Comparison of ENCODE assay signal across 8 cellular contexts in genomic region chr6:52984247-52984646, GRCh38. TPM values are rescaled to one million over a fixed set of nuclear protein-coding genes. Genes with fewer than 3 reads are reported as not detected.
DNase-seq lines count a peak whose midpoint lies in the region; ATAC-seq and TF ChIP-seq lines count a peak whose summit lies in the region.

No MANE protein-coding gene starts in this region.

- H3K9me3 ChIP-seq in spleen: no peaks in the 10 kb centered on the region
- H3K9me3 ChIP-seq in ascending aorta: no peaks in the 10 kb centered on the region

- H3K27ac ChIP-seq in spleen (no peak overlapping the region), caudate nucleus (ENCODE audit: low read depth, low read length) (no peak overlapping the region), ascending aorta (no peak overlapping the region)

- H3K27me3 ChIP-seq in spleen (replicated peaks in 1 of 7): no peaks in the 10 kb centered on the region
- no peaks in the 10 kb centered on the region for H3K27me3 ChIP-seq in ascending aorta

- intact Hi-C loops in spleen (cut with DNase I; ENCODE audit: low total_unique reads): no loop called here
- intact Hi-C loops in ascending aorta (cut with DNase I): no loop called here

- peaks cover 15% of the 10 kb centered on the region for H3K27me3 Mint-ChIP-seq in activated naive CD8-positive, alpha-beta T cell treated with anti-CD3 and anti-CD28 coated beads, Interleukin-2, amount 50 U/mL, for 24 hours

- no peak overlapping the region for H3K4me3 ChIP-seq in Jurkat, Clone E6-1 (ENCODE audit: low read length)
- no peak overlapping the region for H3K4me3 ChIP-seq in spleen
- no peak overlapping the region for H3K4me3 ChIP-seq in ascending aorta

- peaks cover 79% of the 10 kb centered on the region for H3K4me1 Mint-ChIP-seq in activated naive CD8-positive, alpha-beta T cell treated with anti-CD3 and anti-CD28 coated beads, Interleukin-2, amount 50 U/mL, for 24 hours

- no peak for TF ChIP-seq POLR2A in spleen (IDR thresholded peaks at IDR 0.05)

- peaks cover 43% of the 10 kb centered on the region for H3K36me3 Mint-ChIP-seq in activated naive CD8-positive, alpha-beta T cell treated with anti-CD3 and anti-CD28 coated beads, Interleukin-2, amount 50 U/mL, for 24 hours (ENCODE audit: low read depth)

- WGBS in spleen, 5 donors: 17 to 50% (median 30%) methylated on average over 3 of the region's 3 CpGs

- peak overlapping the region; percentile 42 for H3K4me3 Mint-ChIP-seq in activated naive CD8-positive, alpha-beta T cell treated with anti-CD3 and anti-CD28 coated beads, Interleukin-2, amount 50 U/mL, for 24 hours

- H3K9me3 Mint-ChIP-seq in activated naive CD8-positive, alpha-beta T cell treated with anti-CD3 and anti-CD28 coated beads, Interleukin-2, amount 50 U/mL, for 24 hours: no peaks in the 10 kb centered on the region

- ATAC-seq in GM21390 (IDR thresholded peaks at IDR 0.05; ENCODE audit: unreplicated experiment): peak; percentile 64
- peak; percentile 83 for ATAC-seq in activated naive CD8-positive, alpha-beta T cell treated with anti-CD3 and anti-CD28 coated beads, Interleukin-2, amount 50 U/mL, for 24 hours

- TF ChIP-seq CTCF in spleen (IDR thresholded peaks at IDR 0.05 in 8 of 11, conservative IDR thresholded peaks at IDR 0.05 in 3 of 11) (no peak), GM10266 (IDR thresholded peaks at IDR 0.05; ENCODE audit: control insufficient read depth, insufficient read depth, low read depth, missing control alignments) (no peak), ascending aorta (IDR thresholded peaks at IDR 0.05) (no peak)

- H3K4me1 ChIP-seq in spleen: peaks cover 4 to 39% (median 25%) of the 10 kb centered on the region in 6 donors
- H3K4me1 ChIP-seq in ascending aorta: no peaks in the 10 kb centered on the region

- peaks cover 0 to 33% (median 0%) of the 10 kb centered on the region in 6 donors for H3K36me3 ChIP-seq in spleen
- H3K36me3 ChIP-seq in ascending aorta: peaks cover 7 to 34% of the 10 kb centered on the region in 2 donors

- peak overlapping the region; percentile 66 for H3K27ac Mint-ChIP-seq in activated naive CD8-positive, alpha-beta T cell treated with anti-CD3 and anti-CD28 coated beads, Interleukin-2, amount 50 U/mL, for 24 hours

- DNase-seq in CMK (ENCODE audit: low read depth) (peak; percentile 52), spleen (no peak), GM10266 (ENCODE audit: extremely low spot score) (no peak), caudate nucleus (lab: John Stamatoyannopoulos, UW) (no peak), ascending aorta (ENCODE audit: low spot score in 2 of 2) (no peak)
- peak; percentile 93 for DNase-seq in Jurkat, Clone E6-1 (ENCODE audit: low read depth, low spot score)
- peak; percentile 36 for DNase-seq in activated naive CD8-positive, alpha-beta T cell treated with anti-CD3 and anti-CD28 coated beads, Interleukin-2, amount 50 U/mL, for 24 hours

RNA-seq across cellular contexts. Expression of gene GSTA4, which starts 10.8 kb away (rescaled TPM):
- polyA plus RNA-seq in Jurkat, Clone E6-1 (2012; ENCODE audit: insufficient read depth, insufficient read length): 12.2 TPM
- total RNA-seq in spleen: 10 to 100 TPM in 6 of 7 donors, 1 to 10 TPM in 1; 8.5 to 23.3 (median 14.8) TPM
- polyA plus RNA-seq in spleen: 10 to 100 TPM; 13.0 to 19.4 (median 15.2) TPM
- 1.7 TPM for total RNA-seq in ascending aorta

Comparison
In these comparisons a context has a peak if more than half of its experiments do, and no peak if none do; other contexts are left out.
1. DNase-seq: peak in CMK (single experiment), Jurkat, Clone E6-1 (single experiment) and activated naive CD8-positive, alpha-beta T cell treated with anti-CD3 and anti-CD28 coated beads, Interleukin-2, amount 50 U/mL, for 24 hours (single experiment); none in spleen (single experiment), GM10266 (single experiment), caudate nucleus (0 of 61) and ascending aorta (0 of 2).